In genomic region chr4:184170996-184171395, GRCh38 we compare ENCODE assay signal across 12 cellular contexts. TPM values are rescaled to one million over a fixed set of nuclear protein-coding genes. Genes with fewer than 3 reads are reported as not detected.
DNase-seq lines count a peak whose midpoint lies in the region; ATAC-seq and TF ChIP-seq lines count a peak whose summit lies in the region.
"Had no signal": no experiment of that assay in that cellular context is flagged by ENCODE, and none has a peak within 500 bp of the region (broad histone marks: within the 10 kb centered on the region; RNA-seq: fewer than 3 reads in every experiment).

No MANE protein-coding gene starts in this region.

- no peak for ATAC-seq in lower lobe of right lung

- CTCF ChIA-PET in RWPE1 (lab: Yijun Ruan, JAX): interaction anchor here (1.4 kb wide), 1 partner anchor 80 kb away, joined by 5 read pairs; no protein-coding TSS in a partner anchor

- H3K9me3 ChIP-seq in osteoblast (ENCODE audit: low read depth, low read length) (no peaks in the 10 kb centered on the region), lower lobe of right lung (no peaks in the 10 kb centered on the region), smooth muscle cell (replicated peaks; ENCODE audit: low read depth) (no peaks in the 10 kb centered on the region)

- no peak overlapping the region for H3K4me3 ChIP-seq in cardiac fibroblast (replicated peaks in 1 of 2; ENCODE audit: low read depth in 2 of 2, low read length in 2 of 2)
- H3K4me3 ChIP-seq in osteoblast (ENCODE audit: insufficient read depth, low read length): no peak overlapping the region
- H3K4me3 ChIP-seq in lower lobe of right lung: no peak overlapping the region
- H3K4me3 ChIP-seq in smooth muscle cell: no peak overlapping the region

- DNase-seq in NCI-H82 (lab: John Stamatoyannopoulos, UW) (peak; percentile 32), NCI-H82 treated with DMSO at 0.1 percent for 48 hours (lab: John Stamatoyannopoulos, UW; ENCODE audit: unreplicated experiment) (no peak), NCI-H226 (peak; percentile 34), cardiac fibroblast (ENCODE audit: low read depth in 2 of 2) (peak; percentile 7 to 32), osteoblast (ENCODE audit: insufficient read length, low spot score, missing footprints) (peak; percentile 85), lower lobe of right lung (no peak), RWPE1 (ENCODE audit: low spot score) (no peak), smooth muscle cell (lab: John Stamatoyannopoulos, UW; ENCODE audit: unreplicated experiment) (no peak)
- DNase-seq: NCI-H1694 treated with DMSO at 0.1 percent for 48 hours; occipital lobe; stimulated activated CD4-positive, alpha-beta T cell treated with anti-CD3 and anti-CD28 coated beads, Interleukin-4, amount 100 ng/mL, for 4 hours had no signal

- H3K4me2 ChIP-seq in osteoblast (ENCODE audit: insufficient read depth, low read length) (no peak overlapping the region), smooth muscle cell (no peak overlapping the region)

- intact Hi-C loops in lower lobe of right lung (cut with DNase I): no loop called here

- 11% methylated on average over 1 of the region's 1 CpG for WGBS in smooth muscle cell (ENCODE audit: low lambda C conversion rate)

- no peak overlapping the region for H2AFZ ChIP-seq in osteoblast (ENCODE audit: low read length)
- no peak overlapping the region for H2AFZ ChIP-seq in smooth muscle cell (ENCODE audit: low read depth)

- H3K4me1 ChIP-seq in osteoblast (ENCODE audit: insufficient read depth, low read length) (no peaks in the 10 kb centered on the region), lower lobe of right lung (peaks cover 9% of the 10 kb centered on the region), smooth muscle cell (ENCODE audit: low read depth) (peaks cover 3% of the 10 kb centered on the region)

- H3K27me3 ChIP-seq in osteoblast (ENCODE audit: insufficient read depth, low read length) (no peaks in the 10 kb centered on the region), lower lobe of right lung (ENCODE audit: low read depth) (no peaks in the 10 kb centered on the region), smooth muscle cell (ENCODE audit: low read depth) (peaks cover 19% of the 10 kb centered on the region)

- POLR2A ChIA-PET in RWPE1 (lab: Yijun Ruan, JAX; ENCODE audit: low non-redundant PET): no interaction called here

- no peak for TF ChIP-seq CTCF in cardiac fibroblast (IDR thresholded peaks at IDR 0.05; ENCODE audit: low read depth, low read length)
- no peak for TF ChIP-seq CTCF in osteoblast (IDR thresholded peaks at IDR 0.05; ENCODE audit: extremely low read depth, low read depth, low read length)
- TF ChIP-seq CTCF in lower lobe of right lung (IDR thresholded peaks at IDR 0.05): no peak
- no peak for TF ChIP-seq CTCF in RWPE1 (conservative IDR thresholded peaks at IDR 0.05; ENCODE audit: low read depth)
- TF ChIP-seq CTCF in smooth muscle cell (IDR thresholded peaks at IDR 0.05; ENCODE audit: borderline replicate concordance, insufficient read depth, poor library complexity, severe bottlenecking): no peak

- H3K27ac ChIP-seq in osteoblast (ENCODE audit: low read depth, low read length) (no peak overlapping the region), lower lobe of right lung (no peak overlapping the region), RWPE1 (no peak overlapping the region), smooth muscle cell (ENCODE audit: low read depth) (no peak overlapping the region)
- H3K27ac ChIP-seq: epithelial cell of prostate had no signal

- no peaks in the 10 kb centered on the region for H3K79me2 ChIP-seq in osteoblast (ENCODE audit: insufficient read depth, low read length)
- no peaks in the 10 kb centered on the region for H3K79me2 ChIP-seq in smooth muscle cell (ENCODE audit: low read depth)

- no peaks in the 10 kb centered on the region for H3F3A ChIP-seq in smooth muscle cell (ENCODE audit: low read depth)

- H3K36me3 ChIP-seq in osteoblast (ENCODE audit: insufficient read depth, low read length) (no peaks in the 10 kb centered on the region), lower lobe of right lung (no peaks in the 10 kb centered on the region), smooth muscle cell (ENCODE audit: low read depth) (no peaks in the 10 kb centered on the region)

- H4K20me1 ChIP-seq in osteoblast (ENCODE audit: insufficient read depth, low read length) (no peaks in the 10 kb centered on the region), smooth muscle cell (ENCODE audit: low read depth) (no peaks in the 10 kb centered on the region)

- H3K9ac ChIP-seq in smooth muscle cell (ENCODE audit: low read depth): no peak overlapping the region

RNA-seq across cellular contexts. Expression of gene ENPP6, which starts 46.7 kb away (rescaled TPM):
- total RNA-seq in osteoblast: under 0.01 TPM in 1 of 2 replicates, not detected in the other
- total RNA-seq in lower lobe of right lung: 0.74 TPM
- total RNA-seq in smooth muscle cell: 1.6 TPM in 1 of 2 replicates, not detected in the other
- not detected in 2 replicates for polyA plus RNA-seq in smooth muscle cell

Comparison
In these comparisons a context has a peak if more than half of its experiments do, and no peak if none do; other contexts are left out.
1. DNase-seq: peak in NCI-H82 (single experiment), NCI-H226 (single experiment), cardiac fibroblast (2 of 2) and osteoblast (single experiment); none in NCI-H82 treated with DMSO at 0.1 percent for 48 hours (single experiment), lower lobe of right lung (single experiment), RWPE1 (single experiment) and smooth muscle cell (single experiment).